Comparison of ENCODE assay signal across 11 cellular contexts in the genomic region with DNA sequence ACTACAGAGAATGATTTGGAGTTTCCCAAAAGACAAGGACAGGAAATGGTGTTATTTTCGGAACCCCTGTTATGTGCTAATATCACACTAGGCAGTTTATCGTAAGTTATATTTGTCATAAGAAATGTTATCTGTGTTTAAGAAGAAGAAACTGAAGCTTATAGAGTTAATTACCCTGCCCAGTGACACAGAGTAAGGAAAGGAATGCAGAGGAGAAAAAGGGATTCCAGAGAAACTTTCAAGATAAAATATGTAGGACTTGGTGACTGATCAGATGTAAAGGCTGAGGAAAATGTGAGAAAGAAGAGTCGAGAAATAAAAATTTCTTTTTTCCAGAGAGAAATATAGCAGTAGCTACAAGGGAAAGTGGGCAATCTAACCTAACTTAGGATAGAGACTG.
"Had no signal": no experiment of that assay in that cellular context is flagged by ENCODE, and none has a peak within 500 bp of the region (broad histone marks: within the 10 kb centered on the region; RNA-seq: fewer than 3 reads in every experiment).

No MANE protein-coding gene starts in this region.

- ATAC-seq: activated CD8-positive, alpha-beta memory T cell treated with anti-CD3 and anti-CD28 coated beads, Interleukin-2, amount 10 ng/mL, durations not matched to agents 7 days and 5 days; activated T-cell treated with anti-CD3 and anti-CD28 coated beads, Interleukin-2, amount 50 U/mL, for 4 hours; heart left ventricle; left lobe of liver; SK-N-SH treated with all-trans-retinoic acid at 6 μM for 48 hours had no signal

- H3K27ac Mint-ChIP-seq: activated CD8-positive, alpha-beta memory T cell treated with anti-CD3 and anti-CD28 coated beads, Interleukin-2, amount 10 ng/mL, durations not matched to agents 7 days and 5 days; T-helper 1 cell treated with Interleukin-12 subunit alpha and Interleukin-12 subunit beta and Interleukin-4 antibody, amounts not matched to agents 30 μg/mL and 1 μg/mL, for 36 hours had no signal

- H3K27ac ChIP-seq: breast epithelium, heart left ventricle had no signal

- DNase-seq: activated CD8-positive, alpha-beta memory T cell treated with anti-CD3 and anti-CD28 coated beads, Interleukin-2, amount 10 ng/mL, durations not matched to agents 7 days and 5 days; activated gamma-delta T cell treated with Interleukin-2 at 50 U/mL for 16 hours; activated T-cell treated with anti-CD3 and anti-CD28 coated beads, Interleukin-2, amount 50 U/mL, for 4 hours; foreskin melanocyte; heart left ventricle; stimulated activated CD4-positive, alpha-beta T cell treated with anti-CD3 and anti-CD28 coated beads, Interleukin-4, amount 100 ng/mL, for 1 hour; stimulated activated CD8-positive, alpha-beta memory T cell treated with anti-CD3 and anti-CD28 coated beads, Interleukin-4, amount 100 ng/mL, for 48 hours had no signal

- H3K27me3 Mint-ChIP-seq: activated CD8-positive, alpha-beta memory T cell treated with anti-CD3 and anti-CD28 coated beads, Interleukin-2, amount 10 ng/mL, durations not matched to agents 7 days and 5 days had no signal

- H3K9me3 Mint-ChIP-seq: T-helper 1 cell treated with Interleukin-12 subunit alpha and Interleukin-12 subunit beta and Interleukin-4 antibody, amounts not matched to agents 30 μg/mL and 1 μg/mL, for 36 hours had no signal

- H3K4me3 Mint-ChIP-seq: activated CD8-positive, alpha-beta memory T cell treated with anti-CD3 and anti-CD28 coated beads, Interleukin-2, amount 10 ng/mL, durations not matched to agents 7 days and 5 days; activated T-cell treated with anti-CD3 and anti-CD28 coated beads, Interleukin-2, amount 50 U/mL, for 4 hours; T-helper 1 cell treated with Interleukin-12 subunit alpha and Interleukin-12 subunit beta and Interleukin-4 antibody, amounts not matched to agents 30 μg/mL and 1 μg/mL, for 36 hours had no signal

- H3K4me1 ChIP-seq: breast epithelium had no signal

- H3K9me3 ChIP-seq: breast epithelium had no signal

- H3K36me3 ChIP-seq: breast epithelium had no signal

- H3K27me3 ChIP-seq: breast epithelium, heart left ventricle had no signal

- H3K4me3 ChIP-seq: breast epithelium, heart left ventricle had no signal
